Comparison of ENCODE assay signal across 2 cellular contexts in the genomic region with DNA sequence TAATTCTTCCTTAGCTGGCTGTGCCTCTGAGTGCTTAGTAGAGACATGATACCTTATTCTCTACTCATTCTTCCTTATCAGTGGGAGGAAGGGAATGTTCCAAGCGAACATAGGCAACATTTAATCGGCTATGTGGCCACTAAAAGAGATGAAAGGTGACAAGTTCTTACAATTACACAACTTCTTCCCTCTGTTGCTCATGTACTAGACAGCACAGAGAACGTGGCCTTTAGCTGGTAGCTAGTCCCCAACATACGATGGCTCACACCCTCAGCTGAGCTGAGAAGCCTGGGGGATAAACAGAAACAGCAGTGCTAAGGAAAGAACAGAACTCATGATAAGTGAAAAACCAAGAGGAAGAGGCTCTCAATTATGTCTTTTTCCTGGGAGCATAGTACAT.
TF ChIP-seq lines count a peak whose summit lies in the region.

No MANE protein-coding gene starts in this region.

TF ChIP-seq in HepG2, 621 proteins besides CTCF, POLR2A, EP300 and RAD21:
- TF ChIP-seq, protein P1, sequence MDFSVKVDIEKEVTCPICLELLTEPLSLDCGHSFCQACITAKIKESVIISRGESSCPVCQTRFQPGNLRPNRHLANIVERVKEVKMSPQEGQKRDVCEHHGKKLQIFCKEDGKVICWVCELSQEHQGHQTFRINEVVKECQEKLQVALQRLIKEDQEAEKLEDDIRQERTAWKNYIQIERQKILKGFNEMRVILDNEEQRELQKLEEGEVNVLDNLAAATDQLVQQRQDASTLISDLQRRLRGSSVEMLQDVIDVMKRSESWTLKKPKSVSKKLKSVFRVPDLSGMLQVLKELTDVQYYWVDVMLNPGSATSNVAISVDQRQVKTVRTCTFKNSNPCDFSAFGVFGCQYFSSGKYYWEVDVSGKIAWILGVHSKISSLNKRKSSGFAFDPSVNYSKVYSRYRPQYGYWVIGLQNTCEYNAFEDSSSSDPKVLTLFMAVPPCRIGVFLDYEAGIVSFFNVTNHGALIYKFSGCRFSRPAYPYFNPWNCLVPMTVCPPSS (IDR thresholded peaks at IDR 0.05), result no peak
- TF ChIP-seq ZNF441 (CRISPR knock-in tag; IDR thresholded peaks at IDR 0.05; ENCODE audit: borderline replicate concordance) (no peak), SETDB1 (CRISPR knock-in tag; IDR thresholded peaks at IDR 0.05; ENCODE audit: borderline replicate concordance) (no peak), ZFP1 (CRISPR knock-in tag; IDR thresholded peaks at IDR 0.05) (no peak), TAF15 (IDR thresholded peaks at IDR 0.05; ENCODE audit: low read depth, low read length, poor library complexity, severe bottlenecking) (no peak), ZNF225 (CRISPR knock-in tag; IDR thresholded peaks at IDR 0.05) (no peak), ZNF720 (CRISPR knock-in tag; IDR thresholded peaks at IDR 0.05) (no peak), PPARG (CRISPR knock-in tag; conservative IDR thresholded peaks at IDR 0.05) (no peak)
- TF ChIP-seq, protein P2, sequence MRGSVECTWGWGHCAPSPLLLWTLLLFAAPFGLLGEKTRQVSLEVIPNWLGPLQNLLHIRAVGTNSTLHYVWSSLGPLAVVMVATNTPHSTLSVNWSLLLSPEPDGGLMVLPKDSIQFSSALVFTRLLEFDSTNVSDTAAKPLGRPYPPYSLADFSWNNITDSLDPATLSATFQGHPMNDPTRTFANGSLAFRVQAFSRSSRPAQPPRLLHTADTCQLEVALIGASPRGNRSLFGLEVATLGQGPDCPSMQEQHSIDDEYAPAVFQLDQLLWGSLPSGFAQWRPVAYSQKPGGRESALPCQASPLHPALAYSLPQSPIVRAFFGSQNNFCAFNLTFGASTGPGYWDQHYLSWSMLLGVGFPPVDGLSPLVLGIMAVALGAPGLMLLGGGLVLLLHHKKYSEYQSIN (CRISPR knock-in tag; IDR thresholded peaks at IDR 0.05; ENCODE audit: borderline replicate concordance), result no peak

TF ChIP-seq in endothelial cell of umbilical vein, 7 proteins besides CTCF, POLR2A, EP300 and RAD21:
- TF ChIP-seq POLR2AphosphoS5 (IDR thresholded peaks at IDR 0.05; ENCODE audit: insufficient read depth, low read depth, low read length) (no peak), EZH2 (IDR thresholded peaks at IDR 0.05; ENCODE audit: borderline replicate concordance, low read depth, low read length, severe bottlenecking) (no peak), JUN (IDR thresholded peaks at IDR 0.05; ENCODE audit: borderline replicate concordance, insufficient read depth, insufficient read length, low read depth) (no peak), MYC (IDR thresholded peaks at IDR 0.05; ENCODE audit: low read depth, low read length) (no peak), FOS (IDR thresholded peaks at IDR 0.05; ENCODE audit: borderline replicate concordance, insufficient read depth, low read length) (no peak), GATA2 (IDR thresholded peaks at IDR 0.05; ENCODE audit: insufficient read depth, insufficient read length, low read depth, low read length) (no peak)
- TF ChIP-seq, protein P3, sequence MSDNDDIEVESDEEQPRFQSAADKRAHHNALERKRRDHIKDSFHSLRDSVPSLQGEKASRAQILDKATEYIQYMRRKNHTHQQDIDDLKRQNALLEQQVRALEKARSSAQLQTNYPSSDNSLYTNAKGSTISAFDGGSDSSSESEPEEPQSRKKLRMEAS (IDR thresholded peaks at IDR 0.05; ENCODE audit: insufficient read depth, insufficient read length), result no peak
